ENCODE assay signal across 16 cellular contexts in the genomic region with DNA sequence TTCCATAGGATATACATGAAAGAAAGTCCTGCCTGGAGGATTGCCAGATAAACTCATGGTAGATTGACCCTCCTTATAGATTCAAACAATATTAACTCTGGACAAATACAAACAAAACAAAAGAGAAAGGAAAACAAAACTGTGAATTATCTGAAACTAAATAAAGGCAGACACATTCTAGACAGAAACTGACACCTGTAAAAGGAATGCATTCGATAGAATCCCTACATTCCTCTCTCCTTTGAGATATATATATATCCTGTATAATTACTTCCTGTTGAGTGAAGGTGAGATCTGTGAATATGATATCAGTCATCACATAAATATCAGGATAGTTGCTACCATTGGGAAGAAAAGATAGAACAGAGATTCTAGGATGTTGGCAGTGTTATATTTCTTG.
DNase-seq lines count a peak whose midpoint lies in the region; ATAC-seq and TF ChIP-seq lines count a peak whose summit lies in the region.
"Had no signal": no experiment of that assay in that cellular context is flagged by ENCODE, and none has a peak within 500 bp of the region (broad histone marks: within the 10 kb centered on the region; RNA-seq: fewer than 3 reads in every experiment).

No MANE protein-coding gene starts in this region.

- peak; percentile 61 for ATAC-seq in RWPE2 (ENCODE audit: low read depth)
- ATAC-seq in foreskin keratinocyte = no peak
- ATAC-seq in Right ventricle myocardium superior (ENCODE audit: poor library complexity) = no peak
- ATAC-seq: A549, HepG2 had no signal

- TF ChIP-seq CTCF in RWPE2 (IDR thresholded peaks at IDR 0.05; ENCODE audit: poor library complexity, severe bottlenecking) = no peak
- TF ChIP-seq CTCF in foreskin keratinocyte (conservative IDR thresholded peaks at IDR 0.05) = no peak

- no peak overlapping the region for H3K27ac Mint-ChIP-seq in activated CD4-positive, alpha-beta memory T cell treated with anti-CD3 and anti-CD28 coated beads, Interleukin-2, amount 10 ng/mL, durations not matched to agents 7 days and 5 days
- H3K27ac Mint-ChIP-seq: CD4-positive, alpha-beta memory T cell; H9 had no signal

- H3K4me1 Mint-ChIP-seq in activated CD4-positive, alpha-beta memory T cell treated with anti-CD3 and anti-CD28 coated beads, Interleukin-2, amount 10 ng/mL, durations not matched to agents 7 days and 5 days = no peaks in the 10 kb centered on the region
- H3K4me1 Mint-ChIP-seq: CD4-positive, alpha-beta memory T cell; H9 had no signal

- intact Hi-C loops in Right ventricle myocardium superior (cut with DNase I) = no loop called here

- DNase-seq in DMS53 (lab: John Stamatoyannopoulos, UW) (peak; percentile 57), NCI-H69 (lab: John Stamatoyannopoulos, UW) (peak; percentile 23), RWPE2 (ENCODE audit: low spot score) (no peak), foreskin keratinocyte (peak; percentile 0 to 17), Right ventricle myocardium superior (no peak), medulla oblongata (ENCODE audit: extremely low spot score) (no peak)
- no peak for DNase-seq in activated CD4-positive, alpha-beta memory T cell treated with anti-CD3 and anti-CD28 coated beads, Interleukin-2, amount 10 ng/mL, durations not matched to agents 7 days and 5 days
- DNase-seq: BE2C; CD4-positive, alpha-beta memory T cell; DND-41; GDM1; GOT3; H9 had no signal

- H3K27me3 ChIP-seq in RWPE2 (ENCODE audit: insufficient read depth, poor library complexity, severe bottlenecking) (no peaks in the 10 kb centered on the region), foreskin keratinocyte (no peaks in the 10 kb centered on the region)
- H3K27me3 ChIP-seq: BE2C had no signal

- H3K9me3 ChIP-seq in RWPE2 (ENCODE audit: severe bottlenecking) = no peaks in the 10 kb centered on the region
- H3K9me3 ChIP-seq: A549, BE2C had no signal

- no peaks in the 10 kb centered on the region for H3K36me3 ChIP-seq in RWPE2 (ENCODE audit: low read depth)
- H3K36me3 ChIP-seq: BE2C had no signal

- no peak overlapping the region for H3K27ac ChIP-seq in RWPE2 (ENCODE audit: poor library complexity, severe bottlenecking)
- no peak overlapping the region for H3K27ac ChIP-seq in foreskin keratinocyte
- H3K27ac ChIP-seq: A549, C4-2B had no signal

- POLR2A ChIA-PET in activated CD4-positive, alpha-beta memory T cell treated with anti-CD3 and anti-CD28 coated beads, Interleukin-2, amount 10 ng/mL, durations not matched to agents 7 days and 5 days (lab: Charles Lee) = no interaction called here

- H3K4me3 Mint-ChIP-seq in activated CD4-positive, alpha-beta memory T cell treated with anti-CD3 and anti-CD28 coated beads, Interleukin-2, amount 10 ng/mL, durations not matched to agents 7 days and 5 days = no peak overlapping the region
- H3K4me3 Mint-ChIP-seq: CD4-positive, alpha-beta memory T cell; H9 had no signal

- H3K36me3 Mint-ChIP-seq in activated CD4-positive, alpha-beta memory T cell treated with anti-CD3 and anti-CD28 coated beads, Interleukin-2, amount 10 ng/mL, durations not matched to agents 7 days and 5 days (ENCODE audit: low read depth) = no peaks in the 10 kb centered on the region
- H3K36me3 Mint-ChIP-seq: CD4-positive, alpha-beta memory T cell had no signal

- H3K4me1 ChIP-seq in RWPE2 (ENCODE audit: insufficient read depth, poor library complexity, severe bottlenecking) = no peaks in the 10 kb centered on the region
- no peaks in the 10 kb centered on the region for H3K4me1 ChIP-seq in foreskin keratinocyte
- H3K4me1 ChIP-seq: A549, BE2C had no signal

- peaks cover 5% of the 10 kb centered on the region for H3K9me3 Mint-ChIP-seq in activated CD4-positive, alpha-beta memory T cell treated with anti-CD3 and anti-CD28 coated beads, Interleukin-2, amount 10 ng/mL, durations not matched to agents 7 days and 5 days
- H3K9me3 Mint-ChIP-seq: H9 had no signal

- no peaks in the 10 kb centered on the region for H3K27me3 Mint-ChIP-seq in activated CD4-positive, alpha-beta memory T cell treated with anti-CD3 and anti-CD28 coated beads, Interleukin-2, amount 10 ng/mL, durations not matched to agents 7 days and 5 days
- H3K27me3 Mint-ChIP-seq: CD4-positive, alpha-beta memory T cell had no signal

- CTCF ChIA-PET in activated CD4-positive, alpha-beta memory T cell treated with anti-CD3 and anti-CD28 coated beads, Interleukin-2, amount 10 ng/mL, durations not matched to agents 7 days and 5 days (lab: Charles Lee) = no interaction called here

- H3K4me3 ChIP-seq in RWPE2 (ENCODE audit: severe bottlenecking) = no peak overlapping the region
- H3K4me3 ChIP-seq: A549 had no signal

Comparison
In these comparisons a context has a peak if more than half of its experiments do, and no peak if none do; other contexts are left out.
1. DNase-seq: peak in DMS53 (single experiment), NCI-H69 (single experiment) and foreskin keratinocyte (2 of 2); none in RWPE2 (single experiment), Right ventricle myocardium superior (single experiment), activated CD4-positive, alpha-beta memory T cell treated with anti-CD3 and anti-CD28 coated beads, Interleukin-2, amount 10 ng/mL, durations not matched to agents 7 days and 5 days (single experiment) and medulla oblongata (single experiment).